In genomic region chr19:49876422-49877019, GRCh38 we compare ENCODE assay signal across 8 cellular contexts. TPM values are rescaled to one million over a fixed set of nuclear protein-coding genes. Genes with fewer than 3 reads are reported as not detected.
DNase-seq lines count a peak whose midpoint lies in the region; ATAC-seq and TF ChIP-seq lines count a peak whose summit lies in the region.

No MANE protein-coding gene starts in this region.

- no peaks in the 10 kb centered on the region for H3K9me3 Mint-ChIP-seq in type B pancreatic cell

- TF ChIP-seq CTCF in GM10266 (IDR thresholded peaks at IDR 0.05; ENCODE audit: control insufficient read depth, insufficient read depth, low read depth, missing control alignments): no peak
- TF ChIP-seq CTCF in cardiac muscle cell (IDR thresholded peaks at IDR 0.05; ENCODE audit: low read depth, low read length): no peak
- no peak for TF ChIP-seq CTCF in type B pancreatic cell (conservative IDR thresholded peaks at IDR 0.05)

- H3K27ac ChIP-seq in cardiac muscle cell: peak overlapping the region; percentile 99

- no peak overlapping the region for H3K4me3 Mint-ChIP-seq in type B pancreatic cell

- peaks cover 10% of the 10 kb centered on the region for H3K36me3 ChIP-seq in cardiac muscle cell

- no peaks in the 10 kb centered on the region for H3K4me1 ChIP-seq in cardiac muscle cell (ENCODE audit: low read depth)

- H3K27me3 ChIP-seq in cardiac muscle cell: no peaks in the 10 kb centered on the region

- H3K9me3 ChIP-seq in cardiac muscle cell (ENCODE audit: low read depth): no peaks in the 10 kb centered on the region

- H3K4me3 ChIP-seq in cardiac muscle cell: peak overlapping the region; percentile 76

- DNase-seq in GM10266 (ENCODE audit: extremely low spot score) (peak; percentile 91), NCI-H1105 treated with DMSO at 0.1 percent for 48 hours (lab: John Stamatoyannopoulos, UW) (peak; percentile 99), SKM-1 (lab: John Stamatoyannopoulos, UW; ENCODE audit: unreplicated experiment) (peak; percentile 66), cardiac muscle cell (ENCODE audit: low read depth in 1 of 2, low spot score in 1 of 2) (peak; percentile 99 to 100), pons (ENCODE audit: low spot score) (peak; percentile 100), type B pancreatic cell (ENCODE audit: extremely low spot score, unreplicated experiment) (peak; percentile 97)
- peak; percentile 94 for DNase-seq in activated naive CD8-positive, alpha-beta T cell treated with anti-CD3 and anti-CD28 coated beads, Interleukin-2, amount 50 U/mL, for 16 hours (ENCODE audit: low read depth, low spot score)

- peak; percentile 34 for ATAC-seq in HG02623 (IDR thresholded peaks at IDR 0.05; ENCODE audit: unreplicated experiment)

- no peak overlapping the region for H3K27ac Mint-ChIP-seq in type B pancreatic cell

- H3K36me3 Mint-ChIP-seq in type B pancreatic cell: peaks cover 10% of the 10 kb centered on the region

- peaks cover 4% of the 10 kb centered on the region for H3K4me1 Mint-ChIP-seq in type B pancreatic cell (ENCODE audit: unreplicated experiment)

- H3K27me3 Mint-ChIP-seq in type B pancreatic cell: no peaks in the 10 kb centered on the region

RNA-seq across cellular contexts. Expression of gene AKT1S1, which starts 0.6 kb away (rescaled TPM):
- total RNA-seq in cardiac muscle cell (27.5 and 36.9 TPM in 2 replicates), type B pancreatic cell (ENCODE audit: low replicate concordance) (35.8 and 40.1 TPM in 2 replicates)
- polyA plus RNA-seq in cardiac muscle cell: 45.4 and 66.2 TPM in 2 replicates

RNA-seq across cellular contexts. Expression of gene TBC1D17, which starts 1.0 kb away (rescaled TPM):
- 25.4 and 26.8 TPM in 2 replicates for total RNA-seq in cardiac muscle cell
- polyA plus RNA-seq in cardiac muscle cell: 38.0 and 52.5 TPM in 2 replicates
- 33.9 and 45.9 TPM in 2 replicates for total RNA-seq in type B pancreatic cell (ENCODE audit: low replicate concordance)

RNA-seq across cellular contexts. Expression of gene PNKP, which starts 9.1 kb away (rescaled TPM):
- total RNA-seq in cardiac muscle cell (73.8 and 74.5 TPM in 2 replicates), type B pancreatic cell (ENCODE audit: low replicate concordance) (72.3 and 125 TPM in 2 replicates)
- polyA plus RNA-seq in cardiac muscle cell: 69.7 and 98.4 TPM in 2 replicates

RNA-seq across cellular contexts. Expression of gene IL4I1, which starts 20.2 kb away (rescaled TPM):
- total RNA-seq in cardiac muscle cell (0.63 TPM in 1 of 2 replicates, not detected in the other), type B pancreatic cell (ENCODE audit: low replicate concordance) (0.58 and 0.74 TPM in 2 replicates)
- polyA plus RNA-seq in cardiac muscle cell: 0.40 TPM in 1 of 2 replicates, not detected in the other

RNA-seq across cellular contexts. Expression of gene PTOV1, which starts 25.6 kb away (rescaled TPM):
- total RNA-seq in cardiac muscle cell: 290 and 380 TPM in 2 replicates
- 445 and 583 TPM in 2 replicates for polyA plus RNA-seq in cardiac muscle cell
- total RNA-seq in type B pancreatic cell (ENCODE audit: low replicate concordance): 248 and 388 TPM in 2 replicates

Comparison
In these comparisons a context has a peak if more than half of its experiments do, and no peak if none do; other contexts are left out.
1. Peak in every context shown above with its lines: DNase-seq, ATAC-seq, H3K4me3 ChIP-seq and H3K27ac ChIP-seq.